Comparison of ENCODE assay signal across 8 cellular contexts in genomic region chr17:2710075-2710803, GRCh38. TPM values are rescaled to one million over a fixed set of nuclear protein-coding genes. Genes with fewer than 3 reads are reported as not detected.
A peak's percentile ranks its signal among the peaks of the same experiment; 100 is the strongest.
DNase-seq lines count a peak whose midpoint lies in the region; ATAC-seq and TF ChIP-seq lines count a peak whose summit lies in the region.

No MANE protein-coding gene starts in this region.

- peaks cover 41% of the 10 kb centered on the region for H3K4me1 Mint-ChIP-seq in endodermal cell

- no peaks in the 10 kb centered on the region for H3K27me3 ChIP-seq in DOHH2 (ENCODE audit: control insufficient read depth, low read length)
- H3K27me3 ChIP-seq in NT2/D1 (ENCODE audit: insufficient read depth, insufficient read length): peaks cover 9% of the 10 kb centered on the region
- no peaks in the 10 kb centered on the region for H3K27me3 ChIP-seq in endodermal cell (ENCODE audit: control insufficient read depth, insufficient read depth, low read length, poor library complexity, severe bottlenecking)
- H3K27me3 ChIP-seq in osteoblast (ENCODE audit: insufficient read depth, low read length): no peaks in the 10 kb centered on the region

- H3F3A ChIP-seq in DOHH2 (ENCODE audit: control insufficient read depth, insufficient read depth): no peaks in the 10 kb centered on the region

- H3K9ac ChIP-seq in NT2/D1 (ENCODE audit: insufficient read length, low read depth) (peak overlapping the region; percentile 89), endodermal cell (ENCODE audit: extremely low read depth, low read length, poor library complexity, severe bottlenecking) (no peak overlapping the region)

- no peaks in the 10 kb centered on the region for H3K36me3 Mint-ChIP-seq in endodermal cell (ENCODE audit: low read depth)

- peaks cover 6% of the 10 kb centered on the region for H3K27me3 Mint-ChIP-seq in endodermal cell (ENCODE audit: insufficient read depth)

- no peak for TF ChIP-seq CTCF in DOHH2 (IDR thresholded peaks at IDR 0.05; ENCODE audit: low read depth, low read length, poor library complexity, severe bottlenecking)
- TF ChIP-seq CTCF in endodermal cell (conservative IDR thresholded peaks at IDR 0.05): no peak
- no peak for TF ChIP-seq CTCF in osteoblast (IDR thresholded peaks at IDR 0.05; ENCODE audit: extremely low read depth, low read depth, low read length)

- H3K4me1 ChIP-seq in DOHH2 (ENCODE audit: control insufficient read depth, low read length) (peaks cover 34% of the 10 kb centered on the region), NT2/D1 (ENCODE audit: insufficient read depth, insufficient read length) (peaks cover 29% of the 10 kb centered on the region), endodermal cell (ENCODE audit: control insufficient read depth, insufficient read depth, low read length) (peaks cover 13% of the 10 kb centered on the region), osteoblast (ENCODE audit: insufficient read depth, low read length) (peaks cover 47% of the 10 kb centered on the region)

- H3K27ac ChIP-seq in DOHH2 (ENCODE audit: low read depth, low read length): peak overlapping the region; percentile 28
- H3K27ac ChIP-seq in endodermal cell (ENCODE audit: low read depth, low read length): no peak overlapping the region
- peak overlapping the region; percentile 60 for H3K27ac ChIP-seq in osteoblast (ENCODE audit: low read depth, low read length)

- WGBS in endodermal cell (ENCODE audit: insufficient coverage in 1 of 2, insufficient read length in 1 of 2), 2 experiments: 77 to 78% methylated on average over 13 to 16 of the region's 16 CpGs

- no peak for ATAC-seq in HG03135 (IDR thresholded peaks at IDR 0.05; ENCODE audit: unreplicated experiment)

- H3K9me3 ChIP-seq in DOHH2 (ENCODE audit: control insufficient read depth, insufficient read depth, low read length) (no peaks in the 10 kb centered on the region), NT2/D1 (ENCODE audit: insufficient read depth, low read length) (no peaks in the 10 kb centered on the region), endodermal cell (ENCODE audit: control insufficient read depth, low read length) (no peaks in the 10 kb centered on the region), osteoblast (ENCODE audit: low read depth, low read length) (no peaks in the 10 kb centered on the region)

- peaks cover 80% of the 10 kb centered on the region for H3K79me2 ChIP-seq in DOHH2 (ENCODE audit: control insufficient read depth, low read length)
- H3K79me2 ChIP-seq in osteoblast (ENCODE audit: insufficient read depth, low read length): peaks cover 63% of the 10 kb centered on the region

- no peaks in the 10 kb centered on the region for H3K9me2 ChIP-seq in DOHH2 (replicated peaks; ENCODE audit: control insufficient read depth, low read length)

- H3K4me2 ChIP-seq in DOHH2 (ENCODE audit: low read length) (peak overlapping the region; percentile 100), osteoblast (ENCODE audit: insufficient read depth, low read length) (peak overlapping the region; percentile 98)

- H3K36me3 ChIP-seq in DOHH2 (ENCODE audit: control insufficient read depth, low read length) (peaks cover 43% of the 10 kb centered on the region), NT2/D1 (ENCODE audit: insufficient read depth, insufficient read length, low read length) (peaks cover 10% of the 10 kb centered on the region), endodermal cell (ENCODE audit: control insufficient read depth, insufficient read depth, low read length) (no peaks in the 10 kb centered on the region), osteoblast (ENCODE audit: insufficient read depth, low read length) (no peaks in the 10 kb centered on the region)

- peak overlapping the region; percentile 66 for H3K4me3 Mint-ChIP-seq in endodermal cell

- H3K27ac Mint-ChIP-seq in endodermal cell: no peak overlapping the region

- H3K4me3 ChIP-seq in DOHH2 (ENCODE audit: low read length) (peak overlapping the region; percentile 95), NT2/D1 (ENCODE audit: insufficient read length, low read depth) (peak overlapping the region; percentile 72), endodermal cell (ENCODE audit: low read length) (peak overlapping the region; percentile 79), osteoblast (ENCODE audit: insufficient read depth, low read length) (peak overlapping the region; percentile 87)

- DNase-seq in NT2/D1 (ENCODE audit: low read depth, low spot score) (no peak), endodermal cell (peak; percentile 66), osteoblast (ENCODE audit: insufficient read length, low spot score, missing footprints) (peak; percentile 88), NCI-H748 (lab: John Stamatoyannopoulos, UW; ENCODE audit: unreplicated experiment) (no peak), mesenteric fat pad (ENCODE audit: low spot score) (no peak), MV-4-11 (lab: John Stamatoyannopoulos, UW) (no peak)

- H2AFZ ChIP-seq in osteoblast (ENCODE audit: low read length): no peak overlapping the region

- peaks cover 27% of the 10 kb centered on the region for H4K20me1 ChIP-seq in DOHH2 (ENCODE audit: control insufficient read depth, insufficient read depth, low read depth, low read length)
- peaks cover 45% of the 10 kb centered on the region for H4K20me1 ChIP-seq in osteoblast (ENCODE audit: insufficient read depth, low read length)

- H3K9me3 Mint-ChIP-seq in endodermal cell: no peaks in the 10 kb centered on the region

RNA-seq across cellular contexts. Expression of gene CLUH, which starts 1.3 kb away (rescaled TPM):
- total RNA-seq in endodermal cell: 10 to 100 TPM; 55.5 to 61.8 TPM
- polyA plus RNA-seq in endodermal cell (2013, experiment 1 of 2): 27.4 TPM
- polyA plus RNA-seq in endodermal cell (2013, experiment 2 of 2): 21.7 TPM
- total RNA-seq in osteoblast: 36.2 and 41.6 TPM in 2 replicates
- total RNA-seq in mesenteric fat pad: 149 TPM

RNA-seq across cellular contexts. Expression of gene CCDC92B, which starts 39.2 kb away (rescaled TPM):
- total RNA-seq in endodermal cell: 1 to 10 TPM; 4.3 to 5.8 TPM
- 1.2 TPM for polyA plus RNA-seq in endodermal cell (2013, experiment 1 of 2)
- 0.87 TPM for polyA plus RNA-seq in endodermal cell (2013, experiment 2 of 2)
- not detected in 2 replicates for total RNA-seq in osteoblast
- total RNA-seq in mesenteric fat pad: 0.16 TPM

Comparison
In these comparisons a context has a peak if more than half of its experiments do, and no peak if none do; other contexts are left out.
1. DNase-seq: peak in endodermal cell (single experiment) and osteoblast (single experiment); none in NT2/D1 (single experiment), NCI-H748 (single experiment), mesenteric fat pad (single experiment) and MV-4-11 (single experiment).
2. Peak in every context shown above with its lines, with median percentiles within 50 percentile points of each other: H3K4me3 ChIP-seq.